In genomic region chr14:67108230-67108629, GRCh38 we compare ENCODE assay signal across 19 cellular contexts.
DNase-seq lines count a peak whose midpoint lies in the region; ATAC-seq and TF ChIP-seq lines count a peak whose summit lies in the region.
"Had no signal": no experiment of that assay in that cellular context is flagged by ENCODE, and none has a peak within 500 bp of the region (broad histone marks: within the 10 kb centered on the region; RNA-seq: fewer than 3 reads in every experiment).

No MANE protein-coding gene starts in this region.

- H3K4me3 Mint-ChIP-seq in nephron progenitor cell, result no peak overlapping the region
- H3K4me3 Mint-ChIP-seq: B cell; CD4-positive, alpha-beta T cell; CD8-positive, alpha-beta T cell had no signal

- ATAC-seq in RWPE2 (ENCODE audit: low read depth), result 0 out of 3 replicates have a peak, but pooled peaks have one; percentile 19
- no peak for ATAC-seq in left lobe of liver
- ATAC-seq: A549; CD8-positive, alpha-beta T cell had no signal

- no peak for TF ChIP-seq CTCF in GM10266 (IDR thresholded peaks at IDR 0.05; ENCODE audit: control insufficient read depth, insufficient read depth, low read depth, missing control alignments)
- TF ChIP-seq CTCF in GM20000 (IDR thresholded peaks at IDR 0.05; ENCODE audit: extremely low read depth, missing control alignments), result no peak
- no peak for TF ChIP-seq CTCF in RWPE2 (IDR thresholded peaks at IDR 0.05; ENCODE audit: poor library complexity, severe bottlenecking)
- TF ChIP-seq CTCF in nephron progenitor cell (IDR thresholded peaks at IDR 0.05), result no peak

- no peaks in the 10 kb centered on the region for H3K27me3 Mint-ChIP-seq in nephron progenitor cell (ENCODE audit: low read depth, poor library complexity)
- H3K27me3 Mint-ChIP-seq: B cell; CD4-positive, alpha-beta T cell had no signal

- peaks cover 32% of the 10 kb centered on the region for H3K36me3 Mint-ChIP-seq in nephron progenitor cell (ENCODE audit: low read depth)

- H3K4me3 ChIP-seq in RWPE2 (ENCODE audit: severe bottlenecking), result no peak overlapping the region
- H3K4me3 ChIP-seq: A549; BLaER1 treated with 17β-estradiol and CSF1 and Interleukin-3, amounts not matched to agents 10 nM and 100 nM had no signal

- H3K4me1 ChIP-seq in RWPE2 (ENCODE audit: insufficient read depth, poor library complexity, severe bottlenecking), result no peaks in the 10 kb centered on the region
- H3K4me1 ChIP-seq: A549, Caco-2 had no signal

- H3K36me3 ChIP-seq in RWPE2 (ENCODE audit: low read depth), result no peaks in the 10 kb centered on the region; the same call in 1 of the 2 replicates

- peaks cover 36% of the 10 kb centered on the region for H3K9me3 Mint-ChIP-seq in nephron progenitor cell

- H3K9me3 ChIP-seq in RWPE2 (ENCODE audit: severe bottlenecking), result peaks cover 5% of the 10 kb centered on the region
- H3K9me3 ChIP-seq: A549 had no signal

- H3K27ac Mint-ChIP-seq in nephron progenitor cell, result peak overlapping the region; percentile 47
- H3K27ac Mint-ChIP-seq: B cell; CD4-positive, alpha-beta T cell; CD8-positive, alpha-beta T cell had no signal

- peaks cover 19% of the 10 kb centered on the region for H3K4me1 Mint-ChIP-seq in nephron progenitor cell
- H3K4me1 Mint-ChIP-seq: B cell had no signal

- peak; percentile 12 for DNase-seq in GM10266 (ENCODE audit: extremely low spot score)
- peak; percentile 3 for DNase-seq in GM20000 (ENCODE audit: low spot score)
- no peak for DNase-seq in RWPE2 (ENCODE audit: low spot score)
- no peak for DNase-seq in nephron progenitor cell
- DNase-seq in SKM-1 treated with dmso at 0.1 percent for 144 hours (lab: John Stamatoyannopoulos, UW; ENCODE audit: unreplicated experiment), result no peak
- no peak for DNase-seq in left lobe of liver (ENCODE audit: low spot score)
- no peak for DNase-seq in T-helper 9 cell
- DNase-seq: AML-193; Caco-2; Calu3; CD4-positive, alpha-beta T cell; CD8-positive, alpha-beta T cell; DMS79 treated with DMSO at 0.1 percent for 48 hours; GF-D8 had no signal

- H3K27me3 ChIP-seq in RWPE2 (ENCODE audit: insufficient read depth, poor library complexity, severe bottlenecking), result no peaks in the 10 kb centered on the region
- H3K27me3 ChIP-seq: BLaER1 treated with 17β-estradiol and CSF1 and Interleukin-3, amounts not matched to agents 10 nM and 100 nM had no signal

- H3K27ac ChIP-seq in RWPE2 (ENCODE audit: poor library complexity, severe bottlenecking), result no peak overlapping the region
- H3K27ac ChIP-seq: 22Rv1; A549; BLaER1 treated with 17β-estradiol and CSF1 and Interleukin-3, amounts not matched to agents 10 nM and 100 nM; C4-2B had no signal

Comparison
In these comparisons a context has a peak if more than half of its experiments do, and no peak if none do; other contexts are left out.
1. DNase-seq: peak in GM10266 (single experiment) and GM20000 (single experiment); none in RWPE2 (single experiment), nephron progenitor cell (single experiment), SKM-1 treated with dmso at 0.1 percent for 144 hours (single experiment), left lobe of liver (single experiment) and T-helper 9 cell (single experiment).